26 cellular contexts compared by ENCODE assay signal in the genomic region with DNA sequence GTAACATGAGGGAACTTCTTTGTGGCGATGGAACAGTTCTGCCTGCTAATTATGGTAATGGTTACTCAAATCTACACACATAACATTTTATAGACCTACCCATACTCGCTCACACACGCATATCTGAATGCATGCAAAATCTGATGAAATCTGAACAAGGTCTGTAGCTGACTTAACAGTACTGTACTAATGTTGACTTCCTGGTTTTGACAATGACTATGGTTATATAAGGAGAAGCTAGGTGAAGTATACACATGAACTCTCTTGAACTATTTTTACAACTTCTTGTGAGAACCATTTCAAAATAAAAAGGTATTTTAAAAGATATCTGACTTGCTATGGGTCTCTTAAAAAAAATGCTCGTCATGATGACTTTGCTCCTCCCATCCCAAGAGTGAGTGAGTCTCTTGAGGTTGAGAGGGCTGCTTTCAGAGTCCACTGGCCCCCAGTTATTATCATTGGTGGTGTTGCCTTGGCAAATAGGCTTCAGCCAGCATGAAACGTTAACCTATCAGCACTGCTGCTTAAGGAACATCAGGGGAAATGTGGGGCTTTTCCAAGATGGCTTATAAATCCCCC.
"Had no signal": no experiment of that assay in that cellular context is flagged by ENCODE, and none has a peak within 500 bp of the region (broad histone marks: within the 10 kb centered on the region; RNA-seq: fewer than 3 reads in every experiment).

No MANE protein-coding gene starts in this region.

- H3K4me3 ChIP-seq: esophagus squamous epithelium, gastroesophageal sphincter had no signal

- H3K4me1 ChIP-seq: esophagus squamous epithelium, gastroesophageal sphincter had no signal

- H3K27ac ChIP-seq: brain microvascular endothelial cell, esophagus squamous epithelium, gastroesophageal sphincter, VCaP had no signal

- H3K9me3 ChIP-seq: esophagus squamous epithelium, gastroesophageal sphincter had no signal

- H3K36me3 ChIP-seq: brain microvascular endothelial cell had no signal

- DNase-seq: activated CD4-positive, alpha-beta memory T cell treated with anti-CD3 and anti-CD28 coated beads, Interleukin-2, amount 10 ng/mL, durations not matched to agents 7 days and 5 days; activated CD4-positive, alpha-beta T cell treated with anti-CD3 and anti-CD28 coated beads for 1 hour; activated CD4-positive, alpha-beta T cell treated with anti-CD3 and anti-CD28 coated beads for 4 hours; activated CD4-positive, alpha-beta T cell treated with anti-CD3 and anti-CD28 coated beads, Interleukin-2, amount 10 ng/mL, durations not matched to agents 7 days and 5 days; activated CD4-positive, alpha-beta T cell treated with anti-CD3 and anti-CD28 coated beads, Interleukin-2, amount 50 U/mL, for 4 hours; activated CD8-positive, alpha-beta memory T cell treated with anti-CD3 and anti-CD28 coated beads, Interleukin-2, amount 50 U/mL, for 48 hours; activated gamma-delta T cell; activated naive CD4-positive, alpha-beta T cell; activated naive CD4-positive, alpha-beta T cell treated with anti-CD3 and anti-CD28 coated beads, Interleukin-2, amount 10 ng/mL, durations not matched to agents 7 days and 5 days; activated naive CD8-positive, alpha-beta T cell treated with anti-CD3 and anti-CD28 coated beads, Interleukin-2, amount 10 ng/mL, durations not matched to agents 7 days and 5 days; activated T-cell treated with anti-CD3 and anti-CD28 coated beads for 4 hours; activated T-cell treated with anti-CD3 and anti-CD28 coated beads, Interleukin-2, amount 50 U/mL, for 24 hours; activated T-cell treated with anti-CD3 and anti-CD28 coated beads, Interleukin-2, amount 50 U/mL, for 72 hours; anterior cingulate cortex; brain microvascular endothelial cell; caudate nucleus; cortex of kidney; dermis blood vessel endothelial cell; effector CD4-positive, alpha-beta T cell; effector memory CD8-positive, alpha-beta T cell; esophagus squamous epithelium; foreskin melanocyte had no signal

- ATAC-seq: activated naive CD4-positive, alpha-beta T cell treated with anti-CD3 and anti-CD28 coated beads, Interleukin-2, amount 50 U/mL, for 72 hours; activated T-cell treated with anti-CD3 and anti-CD28 coated beads, Interleukin-2, amount 50 U/mL, for 72 hours; effector memory CD8-positive, alpha-beta T cell; gastroesophageal sphincter; WTC11 had no signal

- H3K27me3 ChIP-seq: brain microvascular endothelial cell, esophagus squamous epithelium, gastroesophageal sphincter had no signal
